ENCODE assay signal across 8 cellular contexts in genomic region chr17:14302421-14303099, GRCh38. TPM values are rescaled to one million over a fixed set of nuclear protein-coding genes. Genes with fewer than 3 reads are reported as not detected.
DNase-seq lines count a peak whose midpoint lies in the region; ATAC-seq, FAIRE-seq and TF ChIP-seq lines count a peak whose summit lies in the region.

No MANE protein-coding gene starts in this region.

- TF ChIP-seq CTCF in DND-41 (IDR thresholded peaks at IDR 0.05; ENCODE audit: borderline replicate concordance, extremely low read depth, low read length, poor library complexity, severe bottlenecking) (peak; percentile 72), WERI-Rb-1 (IDR thresholded peaks at IDR 0.05; ENCODE audit: low read depth, low read length) (peak; percentile 80), bronchial epithelial cell (IDR thresholded peaks at IDR 0.05; ENCODE audit: insufficient read depth, low read length, severe bottlenecking) (peak; percentile 83), spleen (IDR thresholded peaks at IDR 0.05 in 8 of 11, conservative IDR thresholded peaks at IDR 0.05 in 3 of 11) (peak; percentile 63 to 97 (median 93))

- H3K9ac ChIP-seq in DND-41 (ENCODE audit: low read depth, low read length), result peak overlapping the region; percentile 83

- peaks cover 5% of the 10 kb centered on the region; the same call in 1 of the 2 replicates for H3K36me3 ChIP-seq in DND-41 (ENCODE audit: insufficient read depth, low read length)
- H3K36me3 ChIP-seq in WERI-Rb-1, result peaks cover 35% of the 10 kb centered on the region
- H3K36me3 ChIP-seq in bronchial epithelial cell (ENCODE audit: control insufficient read depth, insufficient read depth, low read length), result no peaks in the 10 kb centered on the region
- H3K36me3 ChIP-seq in spleen, result no peaks in the 10 kb centered on the region

- FAIRE-seq in bronchial epithelial cell (lab: Jason Lieb, UNC), result no peak

- H3K27ac ChIP-seq in DND-41 (ENCODE audit: low read length) (peak overlapping the region; percentile 76), WERI-Rb-1 (peak overlapping the region; percentile 94), spleen (peak overlapping the region; percentile 77 to 97 (median 91))

- peaks cover 65% of the 10 kb centered on the region for H3K79me2 ChIP-seq in DND-41 (ENCODE audit: insufficient read depth, low read length)

- peaks cover 14% of the 10 kb centered on the region; the same call in 1 of the 2 replicates for H4K20me1 ChIP-seq in DND-41 (ENCODE audit: insufficient read depth, low read length)

- TF ChIP-seq POLR2A in spleen (IDR thresholded peaks at IDR 0.05), result no peak

- H3K4me2 ChIP-seq in DND-41 (ENCODE audit: insufficient read depth, low read length), result peak overlapping the region; percentile 77

- ATAC-seq in DND-41 (ENCODE audit: insufficient read depth, low read depth) (peak; percentile 27), GM21576 (IDR thresholded peaks at IDR 0.05; ENCODE audit: unreplicated experiment) (peak; percentile 44)

- peak overlapping the region; percentile 50 to 70; a peak in 3 of 4 replicates for H3K4me3 ChIP-seq in DND-41 (ENCODE audit: low read depth in 1 of 2, low read length in 2 of 2)
- peak overlapping the region; percentile 100 for H3K4me3 ChIP-seq in WERI-Rb-1 (ENCODE audit: low read depth, low read length)
- peak overlapping the region; percentile 50 for H3K4me3 ChIP-seq in bronchial epithelial cell (ENCODE audit: low read depth, low read length)
- peak overlapping the region; percentile 71 to 95 (median 78) for H3K4me3 ChIP-seq in spleen

- peak overlapping the region; percentile 62 for H2AFZ ChIP-seq in DND-41 (ENCODE audit: low read depth, low read length)

- H3K4me1 ChIP-seq in DND-41 (ENCODE audit: insufficient read depth, low read length), result peaks cover 52% of the 10 kb centered on the region
- H3K4me1 ChIP-seq in spleen, result peaks cover 18 to 99% (median 73%) of the 10 kb centered on the region in 6 donors

- DNase-seq in DND-41, result peak; percentile 73
- peak; percentile 84 for DNase-seq in LHCN-M2 (ENCODE audit: low read depth)
- DNase-seq in WERI-Rb-1, result peak; percentile 76
- DNase-seq in bronchial epithelial cell (ENCODE audit: low read depth), result peak; percentile 51
- DNase-seq in inferior parietal cortex (ENCODE audit: extremely low spot score), result peak; percentile 58
- DNase-seq in spleen, result peak; percentile 98
- no peak for DNase-seq in DMS114 treated with DMSO at 0.1 percent for 48 hours (lab: John Stamatoyannopoulos, UW; ENCODE audit: unreplicated experiment)

- no peaks in the 10 kb centered on the region for H3K9me3 ChIP-seq in DND-41 (ENCODE audit: insufficient read depth, low read length, severe bottlenecking)
- H3K9me3 ChIP-seq in WERI-Rb-1 (ENCODE audit: severe bottlenecking), result no peaks in the 10 kb centered on the region
- peaks cover 0 to 4% (median 0%) of the 10 kb centered on the region in 8 donors for H3K9me3 ChIP-seq in spleen

- H3K27me3 ChIP-seq in DND-41 (ENCODE audit: insufficient read depth, low read length, poor library complexity), result peaks cover 17% of the 10 kb centered on the region
- H3K27me3 ChIP-seq in WERI-Rb-1 (ENCODE audit: insufficient read depth, low read depth, severe bottlenecking), result no peaks in the 10 kb centered on the region
- H3K27me3 ChIP-seq in bronchial epithelial cell (ENCODE audit: control insufficient read depth, insufficient read depth, low read length), result peaks cover 31% of the 10 kb centered on the region
- peaks cover 3 to 65% (median 48%) of the 10 kb centered on the region in 7 donors for H3K27me3 ChIP-seq in spleen (replicated peaks in 1 of 7)

- intact Hi-C loops in spleen (cut with DNase I; ENCODE audit: low total_unique reads), result loop anchor here (5.0 kb wide), 2 partner anchors 705 to 965 kb away; no protein-coding TSS in a partner anchor

- 0 to 2% (median 1%) methylated on average over 28 to 64 of the region's 64 CpGs for WGBS in spleen, 5 donors

RNA-seq across cellular contexts. Expression of gene HS3ST3B1, which starts 1.7 kb away (rescaled TPM):
- total RNA-seq in LHCN-M2 (2014; rRNA removed) (6.9 and 7.7 TPM in 2 replicates), bronchial epithelial cell (0.26 and 0.53 TPM in 2 replicates), spleen (10 to 100 TPM in 6 of 7 donors, 1 to 10 TPM in 1; 8.2 to 17.9 (median 13.7) TPM)
- polyA plus RNA-seq in LHCN-M2 (2012), result 2.3 TPM
- 1 to 10 TPM; 1.3 to 2.5 (median 1.7) TPM for polyA plus RNA-seq in spleen

Comparison
In these comparisons a context has a peak if more than half of its experiments do, and no peak if none do; other contexts are left out.
1. H3K4me3 ChIP-seq: peak in every context shown above with its lines; median percentile 100 in WERI-Rb-1; 78 in spleen; 60 in DND-41; 50 in bronchial epithelial cell.